30 cellular contexts compared by ENCODE assay signal in genomic region chr2:166338831-166339339, GRCh38. TPM values are rescaled to one million over a fixed set of nuclear protein-coding genes. Genes with fewer than 3 reads are reported as not detected.
"Had no signal": no experiment of that assay in that cellular context is flagged by ENCODE, and none has a peak within 500 bp of the region (broad histone marks: within the 10 kb centered on the region; RNA-seq: fewer than 3 reads in every experiment).

No MANE protein-coding gene starts in this region.

- H3K27me3 ChIP-seq: ascending aorta, breast epithelium, esophagus muscularis mucosa, foreskin keratinocyte, gastrocnemius medialis, heart left ventricle had no signal

- H3K36me3 ChIP-seq: ascending aorta, breast epithelium, esophagus muscularis mucosa, gastrocnemius medialis, heart left ventricle had no signal

- DNase-seq: activated CD4-positive, alpha-beta memory T cell treated with anti-CD3 and anti-CD28 coated beads for 36 hours; activated CD4-positive, alpha-beta T cell treated with anti-CD3 and anti-CD28 coated beads for 36 hours; activated CD4-positive, alpha-beta T cell treated with anti-CD3 and anti-CD28 coated beads, Interleukin-2, amount 10 ng/mL, durations not matched to agents 24 days and 14 days; activated CD4-positive, CD25-positive, alpha-beta regulatory T cell; activated CD4-positive, CD25-positive, alpha-beta regulatory T cell treated with anti-CD3 and anti-CD28 coated beads, Interleukin-2, amount 50 U/mL, for 72 hours; activated CD8-positive, alpha-beta memory T cell treated with anti-CD3 and anti-CD28 coated beads, Interleukin-2, amount 10 ng/mL, durations not matched to agents 7 days and 5 days; activated CD8-positive, alpha-beta memory T cell treated with anti-CD3 and anti-CD28 coated beads, Interleukin-2, amount 50 U/mL, for 4 hours; activated CD8-positive, alpha-beta T cell treated with anti-CD3 and anti-CD28 coated beads, Interleukin-2, amount 10 ng/mL, durations not matched to agents 7 days and 5 days; activated gamma-delta T cell; activated naive CD4-positive, alpha-beta T cell; activated naive CD4-positive, alpha-beta T cell treated with anti-CD3 and anti-CD28 coated beads, Interleukin-2, amount 10 ng/mL, durations not matched to agents 7 days and 5 days; activated naive CD8-positive, alpha-beta T cell treated with anti-CD3 and anti-CD28 coated beads, Interleukin-2, amount 10 ng/mL, durations not matched to agents 7 days and 5 days; activated T-cell treated with anti-CD3 and anti-CD28 coated beads, Interleukin-2, amount 50 U/mL, for 1 hour; activated T-cell treated with anti-CD3 and anti-CD28 coated beads, Interleukin-2, amount 50 U/mL, for 72 hours; dorsolateral prefrontal cortex; effector memory CD4-positive, alpha-beta T cell; endodermal cell; erythroblast; foreskin keratinocyte; gastrocnemius medialis; glutamatergic neuron; heart left ventricle; hypothalamus; T1000 had no signal

- H3K27ac ChIP-seq: ascending aorta, breast epithelium, coronary artery, dorsolateral prefrontal cortex, esophagus muscularis mucosa, foreskin keratinocyte, gastrocnemius medialis, heart left ventricle had no signal

- ATAC-seq: activated CD4-positive, alpha-beta T cell treated with anti-CD3 and anti-CD28 coated beads for 36 hours; activated CD8-positive, alpha-beta memory T cell treated with anti-CD3 and anti-CD28 coated beads, Interleukin-2, amount 10 ng/mL, durations not matched to agents 7 days and 5 days; activated CD8-positive, alpha-beta T cell treated with anti-CD3 and anti-CD28 coated beads, Interleukin-2, amount 10 ng/mL, durations not matched to agents 7 days and 5 days; activated naive CD4-positive, alpha-beta T cell treated with anti-CD3 and anti-CD28 coated beads, Interleukin-2, amount 50 U/mL, for 72 hours; activated T-cell treated with anti-CD3 and anti-CD28 coated beads, Interleukin-2, amount 50 U/mL, for 72 hours; foreskin keratinocyte; gastrocnemius medialis; heart left ventricle had no signal

- H3K4me1 ChIP-seq: ascending aorta, breast epithelium, esophagus muscularis mucosa, gastrocnemius medialis, heart left ventricle had no signal

- H3K9me3 ChIP-seq: ascending aorta, breast epithelium, esophagus muscularis mucosa, gastrocnemius medialis, heart left ventricle had no signal

- H3K4me3 ChIP-seq: ascending aorta, breast epithelium, coronary artery, dorsolateral prefrontal cortex, esophagus muscularis mucosa, gastrocnemius medialis, heart left ventricle had no signal

RNA-seq across cellular contexts. Expression of gene SCN9A, which starts 36.9 kb away (rescaled TPM):
- total RNA-seq: activated CD4-positive, alpha-beta memory T cell treated with anti-CD3 and anti-CD28 coated beads for 36 hours; activated CD4-positive, alpha-beta T cell treated with anti-CD3 and anti-CD28 coated beads, Interleukin-2, amount 10 ng/mL, durations not matched to agents 24 days and 14 days; activated CD8-positive, alpha-beta memory T cell treated with anti-CD3 and anti-CD28 coated beads for 36 hours; activated CD8-positive, alpha-beta memory T cell treated with anti-CD3 and anti-CD28 coated beads, Interleukin-2, amount 10 ng/mL, durations not matched to agents 7 days and 5 days; activated naive CD8-positive, alpha-beta T cell treated with anti-CD3 and anti-CD28 coated beads, Interleukin-2, amount 10 ng/mL, durations not matched to agents 7 days and 5 days had no signal
